In genomic region chr2:214810670-214811069, GRCh38 we compare ENCODE assay signal across 8 cellular contexts. TPM values are rescaled to one million over a fixed set of nuclear protein-coding genes. Genes with fewer than 3 reads are reported as not detected.
DNase-seq lines count a peak whose midpoint lies in the region; ATAC-seq and TF ChIP-seq lines count a peak whose summit lies in the region.

No MANE protein-coding gene starts in this region.

- no peaks in the 10 kb centered on the region for H3K36me3 ChIP-seq in RWPE2 (ENCODE audit: low read depth)
- H3K36me3 ChIP-seq in skeletal muscle tissue (ENCODE audit: control insufficient read depth in 3 of 3, insufficient read depth in 3 of 3, low read length in 3 of 3): no peaks in the 10 kb centered on the region

- no peaks in the 10 kb centered on the region for H3K9me3 ChIP-seq in RWPE2 (ENCODE audit: severe bottlenecking)
- H3K9me3 ChIP-seq in skeletal muscle tissue (ENCODE audit: control insufficient read depth in 3 of 3, low read length in 3 of 3): no peaks in the 10 kb centered on the region

- peak; percentile 10 for DNase-seq in DMS153 (lab: John Stamatoyannopoulos, UW)
- no peak for DNase-seq in DMS153 treated with DMSO at 0.1 percent for 48 hours (lab: John Stamatoyannopoulos, UW; ENCODE audit: unreplicated experiment)
- DNase-seq in RWPE2 (ENCODE audit: low spot score): no peak
- no peak for DNase-seq in fibroblast of villous mesenchyme (ENCODE audit: low read depth)
- DNase-seq in stimulated activated CD4-positive, alpha-beta T cell treated with anti-CD3 and anti-CD28 coated beads, Interleukin-1b, Interleukin-23, amount 100 ng/mL, for 48 hours: no peak
- DNase-seq in iPS-NIHi7 (ENCODE audit: extremely low spot score): no peak

- H3K27ac ChIP-seq in RWPE2 (ENCODE audit: poor library complexity, severe bottlenecking) (peak overlapping the region; percentile 89), skeletal muscle tissue (ENCODE audit: low read depth, low read length) (no peak overlapping the region)

- H3K9ac ChIP-seq in skeletal muscle tissue (ENCODE audit: low read depth in 1 of 3, low read length in 3 of 3): peak overlapping the region in 1 of 3 donors; percentile 73

- ATAC-seq in RWPE2 (ENCODE audit: low read depth) (no peak), GM18498 (IDR thresholded peaks at IDR 0.05; ENCODE audit: unreplicated experiment) (no peak)

- H3K27me3 ChIP-seq in RWPE2 (ENCODE audit: insufficient read depth, poor library complexity, severe bottlenecking) (no peaks in the 10 kb centered on the region), skeletal muscle tissue (ENCODE audit: control insufficient read depth in 3 of 3, insufficient read depth in 3 of 3, low read length in 3 of 3) (no peaks in the 10 kb centered on the region)

- H3K4me1 ChIP-seq in RWPE2 (ENCODE audit: insufficient read depth, poor library complexity, severe bottlenecking) (peaks cover 11% of the 10 kb centered on the region), skeletal muscle tissue (ENCODE audit: control insufficient read depth in 3 of 3, insufficient read depth in 3 of 3, low read length in 3 of 3) (peaks cover 11 to 15% (median 15%) of the 10 kb centered on the region in 3 donors)

- no peak for TF ChIP-seq CTCF in RWPE2 (IDR thresholded peaks at IDR 0.05; ENCODE audit: poor library complexity, severe bottlenecking)
- no peak for TF ChIP-seq CTCF in fibroblast of villous mesenchyme (IDR thresholded peaks at IDR 0.05; ENCODE audit: insufficient read depth, low read depth, low read length)

- H3K4me3 ChIP-seq in RWPE2 (ENCODE audit: severe bottlenecking) (peak overlapping the region; percentile 34), fibroblast of villous mesenchyme (ENCODE audit: low read depth, low read length) (peak overlapping the region; percentile 70), skeletal muscle tissue (ENCODE audit: low read length in 3 of 3) (peak overlapping the region; percentile 69 to 76 (median 72))

RNA-seq across cellular contexts. Expression of gene BARD1, which starts 1.2 kb away (rescaled TPM):
- total RNA-seq in fibroblast of villous mesenchyme: 25.8 and 41.0 TPM in 2 replicates
- total RNA-seq in skeletal muscle tissue: 89.8 TPM
